Comparison of ENCODE assay signal across 25 cellular contexts in genomic region chr2:65059071-65059470, GRCh38. TPM values are rescaled to one million over a fixed set of nuclear protein-coding genes. Genes with fewer than 3 reads are reported as not detected.
DNase-seq lines count a peak whose midpoint lies in the region; ATAC-seq and TF ChIP-seq lines count a peak whose summit lies in the region.
"Had no signal": no experiment of that assay in that cellular context is flagged by ENCODE, and none has a peak within 500 bp of the region (broad histone marks: within the 10 kb centered on the region; RNA-seq: fewer than 3 reads in every experiment).

No MANE protein-coding gene starts in this region.

- no peaks in the 10 kb centered on the region for H3K9me3 ChIP-seq in heart right ventricle
- H3K9me3 ChIP-seq: A549, upper lobe of right lung had no signal

- H3K4me1 Mint-ChIP-seq in endothelial cell (ENCODE audit: unreplicated experiment): peaks cover 63% of the 10 kb centered on the region
- H3K4me1 Mint-ChIP-seq in neural crest cell: peaks cover 65% of the 10 kb centered on the region
- H3K4me1 Mint-ChIP-seq in type B pancreatic cell (ENCODE audit: unreplicated experiment): peaks cover 42% of the 10 kb centered on the region

- no peaks in the 10 kb centered on the region for H3K9me3 Mint-ChIP-seq in endothelial cell (ENCODE audit: unreplicated experiment)
- H3K9me3 Mint-ChIP-seq in neural crest cell: no peaks in the 10 kb centered on the region
- no peaks in the 10 kb centered on the region for H3K9me3 Mint-ChIP-seq in type B pancreatic cell
- H3K9me3 Mint-ChIP-seq: activated B cell treated with CpG ODN at 0.5 μM for 24 hours; activated CD8-positive, alpha-beta T cell treated with anti-CD3 and anti-CD28 coated beads for 36 hours; activated T-cell treated with anti-CD3 and anti-CD28 coated beads, Interleukin-2, amount 50 U/mL, for 4 hours; stimulated activated naive CD8-positive, alpha-beta T cell treated with anti-CD3 and anti-CD28 coated beads, Interleukin-15, Interleukin-2, amounts not matched to agents 100 ng/mL and 50 ng/mL, for 24 hours; T-helper 2 cell treated with Interferon-gamma antibody and Interleukin-4, amounts not matched to agents 5 μg/mL and 100 μg/mL, for 36 hours had no signal

- peaks cover 21% of the 10 kb centered on the region for H3K36me3 Mint-ChIP-seq in endothelial cell (ENCODE audit: low read depth, unreplicated experiment)
- no peaks in the 10 kb centered on the region for H3K36me3 Mint-ChIP-seq in neural crest cell (ENCODE audit: low read depth)
- peaks cover 5% of the 10 kb centered on the region for H3K36me3 Mint-ChIP-seq in type B pancreatic cell
- H3K36me3 Mint-ChIP-seq: activated naive CD8-positive, alpha-beta T cell; CD14-positive monocyte had no signal

- peaks cover 6 to 82% (median 71%) of the 10 kb centered on the region in 9 donors for H3K4me1 ChIP-seq in heart right ventricle

- H3K27ac ChIP-seq in heart right ventricle: peak overlapping the region in 9 of 10 donors; percentile 35 to 97 (median 90)
- H3K27ac ChIP-seq: A549, foreskin keratinocyte, PC-9, SK-N-MC had no signal

- no peak for ATAC-seq in heart right ventricle
- ATAC-seq: A549; activated CD8-positive, alpha-beta T cell treated with anti-CD3 and anti-CD28 coated beads for 36 hours; activated T-cell treated with anti-CD3 and anti-CD28 coated beads, Interleukin-2, amount 50 U/mL, for 4 hours; foreskin keratinocyte; upper lobe of right lung had no signal

- WGBS in heart right ventricle, 2 donors: 69 to 70% methylated on average over 1 of the region's 1 CpG

- intact Hi-C loops in heart right ventricle (cut with DNase I) (loop anchor here in 4 of 10 donors (5.0 to 10.0 kb wide), 3 partner anchors 68 to 516 kb away; partner anchors contain the start of gene RAB1A (in 2 of the 4)), cardiac septum (cut with DNase I) (loop anchor here (5.0 to 10.0 kb wide), 2 partner anchors 73 to 534 kb away; partner anchors contain the start of genes AFTPH and RAB1A)

- H3K4me3 Mint-ChIP-seq in endothelial cell (ENCODE audit: unreplicated experiment): peak overlapping the region; percentile 93
- H3K4me3 Mint-ChIP-seq in neural crest cell: peak overlapping the region; percentile 88
- peak overlapping the region; percentile 65 for H3K4me3 Mint-ChIP-seq in type B pancreatic cell
- H3K4me3 Mint-ChIP-seq: activated B cell treated with CpG ODN at 0.5 μM for 24 hours; activated CD8-positive, alpha-beta T cell treated with anti-CD3 and anti-CD28 coated beads for 36 hours had no signal

- H3K27me3 ChIP-seq in heart right ventricle: no peaks in the 10 kb centered on the region
- H3K27me3 ChIP-seq: foreskin keratinocyte, upper lobe of right lung had no signal

- TF ChIP-seq CTCF in heart right ventricle (IDR thresholded peaks at IDR 0.05) (no peak), endothelial cell (IDR thresholded peaks at IDR 0.05; ENCODE audit: unreplicated experiment) (no peak), neural crest cell (conservative IDR thresholded peaks at IDR 0.05) (no peak), type B pancreatic cell (conservative IDR thresholded peaks at IDR 0.05) (no peak)

- DNase-seq in heart right ventricle (peak in 1 of 2 donors; percentile 69), cardiac septum (ENCODE audit: low spot score) (no peak), endothelial cell (ENCODE audit: low spot score) (no peak), neural crest cell (ENCODE audit: low read depth, low spot score) (no peak), type B pancreatic cell (ENCODE audit: extremely low spot score, unreplicated experiment) (no peak), occipital lobe (lab: John Stamatoyannopoulos, UW) (no peak)
- no peak for DNase-seq in activated CD4-positive, CD25-positive, alpha-beta regulatory T cell (lab: John Stamatoyannopoulos, UW)
- DNase-seq in activated effector memory CD4-positive, alpha-beta T cell treated with anti-CD3 and anti-CD28 coated beads, Interleukin-2, amount 50 U/mL, for 16 hours: no peak
- DNase-seq: activated B cell treated with CpG ODN at 0.5 μM for 24 hours; activated CD8-positive, alpha-beta T cell treated with anti-CD3 and anti-CD28 coated beads for 36 hours; activated T-cell treated with anti-CD3 and anti-CD28 coated beads, Interleukin-2, amount 50 U/mL, for 4 hours; DMS53; foreskin keratinocyte; HCEC 1CT; NCI-H1417 treated with DMSO at 0.1 percent for 48 hours; NCI-H774; PC-9; upper lobe of right lung had no signal

- H3K36me3 ChIP-seq in heart right ventricle: no peaks in the 10 kb centered on the region
- H3K36me3 ChIP-seq: upper lobe of right lung had no signal

- H3K27me3 Mint-ChIP-seq in endothelial cell (ENCODE audit: unreplicated experiment) (peaks cover 20% of the 10 kb centered on the region), neural crest cell (ENCODE audit: low read depth) (no peaks in the 10 kb centered on the region), type B pancreatic cell (no peaks in the 10 kb centered on the region)
- H3K27me3 Mint-ChIP-seq: activated B cell treated with CpG ODN at 0.5 μM for 24 hours; activated CD8-positive, alpha-beta T cell treated with anti-CD3 and anti-CD28 coated beads for 36 hours; activated naive CD8-positive, alpha-beta T cell; stimulated activated naive CD8-positive, alpha-beta T cell treated with anti-CD3 and anti-CD28 coated beads, Interleukin-15, Interleukin-2, amounts not matched to agents 100 ng/mL and 50 ng/mL, for 24 hours had no signal

- H3K27ac Mint-ChIP-seq in endothelial cell (ENCODE audit: unreplicated experiment) (peak overlapping the region; percentile 94), neural crest cell (ENCODE audit: unreplicated experiment) (no peak overlapping the region), type B pancreatic cell (peak overlapping the region; percentile 11)
- H3K27ac Mint-ChIP-seq: activated B cell treated with CpG ODN at 0.5 μM for 24 hours; activated CD8-positive, alpha-beta T cell treated with anti-CD3 and anti-CD28 coated beads for 36 hours; activated naive CD8-positive, alpha-beta T cell; CD14-positive monocyte; stimulated activated naive CD8-positive, alpha-beta T cell treated with anti-CD3 and anti-CD28 coated beads, Interleukin-15, Interleukin-2, amounts not matched to agents 100 ng/mL and 50 ng/mL, for 24 hours; T-helper 2 cell treated with Interferon-gamma antibody and Interleukin-4, amounts not matched to agents 5 μg/mL and 100 μg/mL, for 36 hours had no signal

- peak overlapping the region in 2 of 10 donors; percentile 10 to 24 for H3K4me3 ChIP-seq in heart right ventricle
- H3K4me3 ChIP-seq: A549, coronary artery, PC-9, SK-N-MC, upper lobe of right lung had no signal

RNA-seq across cellular contexts. Expression of gene CEP68, which starts 2.9 kb away (rescaled TPM):
- total RNA-seq in heart right ventricle (10 to 100 TPM; 12.5 to 28.4 (median 23.1) TPM), cardiac septum (21.6 TPM), endothelial cell (ENCODE audit: unreplicated experiment) (63.3 TPM), neural crest cell (25.0 and 29.0 TPM in 2 replicates), type B pancreatic cell (ENCODE audit: low replicate concordance) (8.3 and 21.5 TPM in 2 replicates), occipital lobe (48.2 TPM)
- polyA plus RNA-seq in heart right ventricle: 10 to 100 TPM in 1 of 2 donors, 1 to 10 TPM in 1; 4.3 to 10.0 TPM
